Comparison of ENCODE assay signal across 10 cellular contexts in the genomic region with DNA sequence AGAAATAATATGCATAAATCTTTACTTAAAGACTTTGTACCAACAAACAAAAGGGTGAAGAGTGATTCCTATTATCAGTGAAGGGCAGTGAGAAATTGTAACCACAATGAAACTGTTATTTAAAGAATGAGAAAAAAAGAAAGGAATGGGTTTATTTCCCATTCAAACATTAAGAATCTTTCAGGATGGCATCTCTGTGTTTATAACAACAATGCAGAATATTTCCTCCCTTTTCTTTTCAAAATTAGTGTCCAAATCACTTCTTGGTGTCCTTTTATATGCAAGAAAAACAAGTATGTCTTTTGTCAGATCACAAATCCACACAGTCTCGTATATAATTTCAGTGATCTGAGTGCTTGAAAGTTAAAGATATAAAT.
DNase-seq lines count a peak whose midpoint lies in the region; ATAC-seq and TF ChIP-seq lines count a peak whose summit lies in the region.
"Had no signal": no experiment of that assay in that cellular context is flagged by ENCODE, and none has a peak within 500 bp of the region (broad histone marks: within the 10 kb centered on the region; RNA-seq: fewer than 3 reads in every experiment).

No MANE protein-coding gene starts in this region.

- no peaks in the 10 kb centered on the region for H3K9me3 Mint-ChIP-seq in activated naive CD4-positive, alpha-beta T cell treated with anti-CD3 and anti-CD28 coated beads for 36 hours
- no peaks in the 10 kb centered on the region for H3K9me3 Mint-ChIP-seq in stimulated activated effector memory CD8-positive, alpha-beta T cell treated with anti-CD3 and anti-CD28 coated beads, Interleukin-12 subunit alpha, Interleukin-12 subunit beta, amount 100 ng/mL, for 72 hours

- H3K27ac Mint-ChIP-seq in activated naive CD4-positive, alpha-beta T cell treated with anti-CD3 and anti-CD28 coated beads for 36 hours = peak overlapping the region; percentile 83
- peak overlapping the region; percentile 84 for H3K27ac Mint-ChIP-seq in stimulated activated effector memory CD8-positive, alpha-beta T cell treated with anti-CD3 and anti-CD28 coated beads, Interleukin-12 subunit alpha, Interleukin-12 subunit beta, amount 100 ng/mL, for 72 hours

- DNase-seq in activated naive CD4-positive, alpha-beta T cell treated with anti-CD3 and anti-CD28 coated beads for 36 hours = no peak
- DNase-seq in activated naive CD4-positive, alpha-beta T cell treated with Interleukin-2 at 50 U/mL for 16 hours = no peak
- DNase-seq in OCI-LY7 (ENCODE audit: low spot score) (no peak), transverse colon (no peak), NCI-H187 treated with DMSO at 0.1 percent for 48 hours (lab: John Stamatoyannopoulos, UW) (no peak), colonic mucosa (no peak)
- no peak for DNase-seq in stimulated activated effector memory CD8-positive, alpha-beta T cell treated with anti-CD3 and anti-CD28 coated beads, Interleukin-12 subunit alpha, Interleukin-12 subunit beta, amount 100 ng/mL, for 72 hours (ENCODE audit: low spot score in 2 of 2)
- DNase-seq: RPMI8226 had no signal

- H3K4me1 Mint-ChIP-seq in activated naive CD4-positive, alpha-beta T cell treated with anti-CD3 and anti-CD28 coated beads for 36 hours (ENCODE audit: low read depth) = peaks cover 82% of the 10 kb centered on the region
- peaks cover 80% of the 10 kb centered on the region for H3K4me1 Mint-ChIP-seq in stimulated activated effector memory CD8-positive, alpha-beta T cell treated with anti-CD3 and anti-CD28 coated beads, Interleukin-12 subunit alpha, Interleukin-12 subunit beta, amount 100 ng/mL, for 72 hours

- H3K79me2 ChIP-seq in OCI-LY7 (ENCODE audit: insufficient read depth, low read depth, low read length) = peaks cover 43% of the 10 kb centered on the region

- intact Hi-C loops in activated naive CD4-positive, alpha-beta T cell treated with anti-CD3 and anti-CD28 coated beads for 36 hours (cut with micrococcal nuclease) = no loop called here
- intact Hi-C loops in OCI-LY7 (cut with micrococcal nuclease; ENCODE audit: unreplicated experiment) (loop anchor here (5.0 kb wide), 1 partner anchor 178 kb away; no protein-coding TSS in a partner anchor), transverse colon (cut with DNase I; ENCODE audit: low total_unique reads) (no loop called here), colonic mucosa (cut with DNase I) (no loop called here)

- TF ChIP-seq CTCF in OCI-LY7 (conservative IDR thresholded peaks at IDR 0.05; ENCODE audit: low read length) = no peak
- no peak for TF ChIP-seq CTCF in transverse colon (IDR thresholded peaks at IDR 0.05)
- TF ChIP-seq CTCF in colonic mucosa (IDR thresholded peaks at IDR 0.05) = no peak

- in situ Hi-C loops in transverse colon (cut with MboI; ENCODE audit: low pct_ligation_motif_present in 1 of 4, low pct_unique_long_range_greater_than_20kb in 1 of 4, low sequenced_read_pairs in 3 of 4) = no loop called here

- H3K36me3 Mint-ChIP-seq in activated naive CD4-positive, alpha-beta T cell treated with anti-CD3 and anti-CD28 coated beads for 36 hours (ENCODE audit: low read depth) = peaks cover 74% of the 10 kb centered on the region
- H3K36me3 Mint-ChIP-seq in stimulated activated effector memory CD8-positive, alpha-beta T cell treated with anti-CD3 and anti-CD28 coated beads, Interleukin-12 subunit alpha, Interleukin-12 subunit beta, amount 100 ng/mL, for 72 hours = peaks cover 34% of the 10 kb centered on the region

- H3K9ac ChIP-seq in endocrine pancreas (ENCODE audit: control insufficient read depth, insufficient read depth, low read length) = no peak overlapping the region
- no peak overlapping the region for H3K9ac ChIP-seq in colonic mucosa (ENCODE audit: low read depth in 2 of 2, low read length in 2 of 2)

- no peak overlapping the region for H3K4me3 ChIP-seq in OCI-LY7 (ENCODE audit: low read depth, low read length, poor library complexity, severe bottlenecking)
- peak overlapping the region; percentile 48 for H3K4me3 ChIP-seq in endocrine pancreas (ENCODE audit: control insufficient read depth, insufficient read depth, low read length)
- no peak overlapping the region for H3K4me3 ChIP-seq in transverse colon
- no peak overlapping the region for H3K4me3 ChIP-seq in colonic mucosa
- H3K4me3 ChIP-seq: esophagus muscularis mucosa had no signal

- peaks cover 93% of the 10 kb centered on the region for H3K36me3 ChIP-seq in OCI-LY7 (ENCODE audit: insufficient read depth, low read length)
- no peaks in the 10 kb centered on the region for H3K36me3 ChIP-seq in endocrine pancreas (ENCODE audit: control insufficient read depth, insufficient read depth, low read length)
- H3K36me3 ChIP-seq in transverse colon = no peaks in the 10 kb centered on the region
- H3K36me3 ChIP-seq in colonic mucosa = no peaks in the 10 kb centered on the region
- H3K36me3 ChIP-seq: esophagus muscularis mucosa had no signal

- no peak for TF ChIP-seq EP300 in transverse colon (IDR thresholded peaks at IDR 0.05; ENCODE audit: low read depth)

- H3K9me3 ChIP-seq in OCI-LY7 (ENCODE audit: low read length) (no peaks in the 10 kb centered on the region; the same call in 1 of the 2 replicates), endocrine pancreas (ENCODE audit: control insufficient read depth, low read length) (no peaks in the 10 kb centered on the region), transverse colon (no peaks in the 10 kb centered on the region), colonic mucosa (no peaks in the 10 kb centered on the region)
- H3K9me3 ChIP-seq: esophagus muscularis mucosa had no signal

- peaks cover 48% of the 10 kb centered on the region for H3K4me1 ChIP-seq in OCI-LY7 (ENCODE audit: insufficient read depth, low read length, poor library complexity, severe bottlenecking)
- H3K4me1 ChIP-seq in endocrine pancreas (ENCODE audit: control insufficient read depth, insufficient read depth, low read length) = no peaks in the 10 kb centered on the region
- H3K4me1 ChIP-seq in transverse colon = no peaks in the 10 kb centered on the region
- H3K4me1 ChIP-seq in colonic mucosa = no peaks in the 10 kb centered on the region

- no peak overlapping the region for H3K27ac ChIP-seq in OCI-LY7 (ENCODE audit: low read depth, low read length, poor library complexity, severe bottlenecking)
- no peak overlapping the region for H3K27ac ChIP-seq in transverse colon
- H3K27ac ChIP-seq in colonic mucosa = no peak overlapping the region
- H3K27ac ChIP-seq: esophagus muscularis mucosa had no signal

- no peaks in the 10 kb centered on the region for H3K27me3 Mint-ChIP-seq in activated naive CD4-positive, alpha-beta T cell treated with anti-CD3 and anti-CD28 coated beads for 36 hours (ENCODE audit: low read depth)

- no peak for TF ChIP-seq POLR2A in transverse colon (IDR thresholded peaks at IDR 0.05)

- 85 to 100% methylated on average over 1 of the region's 1 CpG for WGBS in transverse colon (ENCODE audit: low coverage in 1 of 2), 2 donors

- H3K27me3 ChIP-seq in endocrine pancreas (ENCODE audit: control insufficient read depth, insufficient read depth, low read length) (peaks cover 2% of the 10 kb centered on the region), transverse colon (peaks cover 5% of the 10 kb centered on the region), colonic mucosa (no peaks in the 10 kb centered on the region)

- TSS peak; percentile 0 for BruUV-seq in OCI-LY7 (replicated peaks; lab: Mats Ljungman, UMichigan)

- H3K4me3 Mint-ChIP-seq in activated naive CD4-positive, alpha-beta T cell treated with anti-CD3 and anti-CD28 coated beads for 36 hours = no peak overlapping the region
- H3K4me3 Mint-ChIP-seq in stimulated activated effector memory CD8-positive, alpha-beta T cell treated with anti-CD3 and anti-CD28 coated beads, Interleukin-12 subunit alpha, Interleukin-12 subunit beta, amount 100 ng/mL, for 72 hours = no peak overlapping the region

- no peaks in the 10 kb centered on the region for H3K9me2 ChIP-seq in OCI-LY7 (ENCODE audit: insufficient read depth, low read length)

- CTCF ChIA-PET in activated naive CD4-positive, alpha-beta T cell treated with anti-CD3 and anti-CD28 coated beads for 36 hours (lab: Charles Lee) = interaction anchor here (0.8 to 2.6 kb wide), 11 partner anchors 9 to 177 kb away, joined by 3 to 8 read pairs (median 3); no protein-coding TSS in a partner anchor
- CTCF ChIA-PET in OCI-LY7 (lab: Charles Lee; ENCODE audit: unreplicated experiment) = no interaction called here

- no peak for ATAC-seq in stimulated activated effector memory CD8-positive, alpha-beta T cell treated with anti-CD3 and anti-CD28 coated beads, Interleukin-12 subunit alpha, Interleukin-12 subunit beta, amount 100 ng/mL, for 72 hours

- no peaks in the 10 kb centered on the region for H4K20me1 ChIP-seq in OCI-LY7 (ENCODE audit: insufficient read depth, low read length)

- POLR2A ChIA-PET in OCI-LY7 (lab: Charles Lee) = interaction anchor here (0.6 to 5.0 kb wide), 6 partner anchors 10 to 90 kb away, joined by 3 to 44 read pairs (median 4); no protein-coding TSS in a partner anchor

- H2AFZ ChIP-seq in OCI-LY7 (ENCODE audit: low read length) = no peak overlapping the region

- H3K4me2 ChIP-seq in OCI-LY7 (ENCODE audit: low read length) = no peak overlapping the region
